21 cellular contexts compared by ENCODE assay signal in the genomic region with DNA sequence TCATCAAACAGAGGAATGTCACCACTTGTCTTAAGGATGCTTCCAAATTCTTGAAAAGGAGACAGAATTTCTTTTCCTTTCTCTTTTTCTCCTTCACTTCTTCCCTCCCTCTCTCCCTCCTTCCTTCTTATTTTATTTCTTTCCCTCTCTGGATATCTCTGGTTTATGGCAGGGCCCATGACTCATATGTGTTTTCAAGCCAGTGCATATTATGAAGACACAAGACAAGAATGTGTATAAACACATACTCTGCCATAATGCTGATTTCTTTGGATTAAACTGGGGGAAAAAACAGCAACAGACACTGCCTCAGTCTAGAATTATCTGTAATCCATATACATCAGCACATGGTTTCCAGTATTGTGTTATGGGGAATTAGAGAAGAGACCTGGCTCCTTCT.
DNase-seq lines count a peak whose midpoint lies in the region; ATAC-seq and TF ChIP-seq lines count a peak whose summit lies in the region.
"Had no signal": no experiment of that assay in that cellular context is flagged by ENCODE, and none has a peak within 500 bp of the region (broad histone marks: within the 10 kb centered on the region; RNA-seq: fewer than 3 reads in every experiment).

No MANE protein-coding gene starts in this region.

- H3K4me3 ChIP-seq in AG10803 (ENCODE audit: low read length) (no peak overlapping the region), choroid plexus epithelial cell (ENCODE audit: low read depth, low read length) (no peak overlapping the region)
- H3K4me3 ChIP-seq: ascending aorta, dorsolateral prefrontal cortex, K562, SJCRH30, suprapubic skin had no signal

- peak; percentile 33 for DNase-seq in AG10803 (ENCODE audit: low read depth)
- peak; percentile 6 for DNase-seq in LHCN-M2 (ENCODE audit: low read depth)
- DNase-seq in choroid plexus epithelial cell (ENCODE audit: low read depth), result peak; percentile 49
- no peak for DNase-seq in stimulated activated CD4-positive, alpha-beta T cell treated with anti-CD3 and anti-CD28 coated beads, Interleukin-2, amount 100 ng/mL, for 48 hours
- DNase-seq in NCI-H1436 (lab: John Stamatoyannopoulos, UW), result no peak
- DNase-seq in activated CD4-positive, alpha-beta T cell treated with anti-CD3 and anti-CD28 coated beads for 36 hours, result no peak
- no peak for DNase-seq in immature natural killer cell
- DNase-seq: activated gamma-delta T cell treated with Interleukin-2 at 50 U/mL for 16 hours; Caco-2; dorsolateral prefrontal cortex; left colon; NCI-H1048; NCI-H69; nucleus accumbens; SJCRH30; stimulated activated CD4-positive, alpha-beta T cell treated with anti-CD3 and anti-CD28 coated beads, Interleukin-4, amount 100 ng/mL, for 24 hours; T-helper 9 cell had no signal

- TF ChIP-seq CTCF in AG10803 (conservative IDR thresholded peaks at IDR 0.05; ENCODE audit: low read length) (no peak), choroid plexus epithelial cell (conservative IDR thresholded peaks at IDR 0.05; ENCODE audit: low read depth, low read length) (no peak), nephron (IDR thresholded peaks at IDR 0.05; ENCODE audit: unreplicated experiment in 3 of 3) (no peak)

- intact Hi-C loops in activated CD4-positive, alpha-beta T cell treated with anti-CD3 and anti-CD28 coated beads for 36 hours (cut with DNase I, micrococcal nuclease), result no loop called here

- peak overlapping the region in 2 of 3 experiments; percentile 35 to 53 for H3K27ac Mint-ChIP-seq in nephron
- H3K27ac Mint-ChIP-seq in activated CD4-positive, alpha-beta T cell treated with anti-CD3 and anti-CD28 coated beads for 36 hours, result no peak overlapping the region
- no peak overlapping the region for H3K27ac Mint-ChIP-seq in immature natural killer cell

- H3K36me3 Mint-ChIP-seq in nephron (ENCODE audit: low read depth) (no peaks in the 10 kb centered on the region), immature natural killer cell (no peaks in the 10 kb centered on the region)
- H3K36me3 Mint-ChIP-seq in activated CD4-positive, alpha-beta T cell treated with anti-CD3 and anti-CD28 coated beads for 36 hours (ENCODE audit: low read depth), result no peaks in the 10 kb centered on the region

- H3K9me3 Mint-ChIP-seq in nephron (no peaks in the 10 kb centered on the region), immature natural killer cell (no peaks in the 10 kb centered on the region)
- H3K9me3 Mint-ChIP-seq in activated CD4-positive, alpha-beta T cell treated with anti-CD3 and anti-CD28 coated beads for 36 hours (ENCODE audit: low read depth), result no peaks in the 10 kb centered on the region

- no peaks in the 10 kb centered on the region for H3K27me3 Mint-ChIP-seq in nephron (ENCODE audit: low read depth)
- H3K27me3 Mint-ChIP-seq in activated CD4-positive, alpha-beta T cell treated with anti-CD3 and anti-CD28 coated beads for 36 hours, result no peaks in the 10 kb centered on the region
- peaks cover 0 to 4% (median 0%) of the 10 kb centered on the region in 3 donors for H3K27me3 Mint-ChIP-seq in immature natural killer cell (ENCODE audit: low read depth in 3 of 3)

- CTCF ChIA-PET in activated CD4-positive, alpha-beta T cell treated with anti-CD3 and anti-CD28 coated beads for 36 hours (lab: Charles Lee), result no interaction called here

- H3K4me1 Mint-ChIP-seq in nephron (peaks cover 21% of the 10 kb centered on the region), immature natural killer cell (peaks cover 20 to 22% of the 10 kb centered on the region in 2 donors)
- peaks cover 19% of the 10 kb centered on the region for H3K4me1 Mint-ChIP-seq in activated CD4-positive, alpha-beta T cell treated with anti-CD3 and anti-CD28 coated beads for 36 hours

- POLR2A ChIA-PET in activated CD4-positive, alpha-beta T cell treated with anti-CD3 and anti-CD28 coated beads for 36 hours (lab: Charles Lee), result no interaction called here

- no peak overlapping the region for H3K4me3 Mint-ChIP-seq in nephron
- H3K4me3 Mint-ChIP-seq in activated CD4-positive, alpha-beta T cell treated with anti-CD3 and anti-CD28 coated beads for 36 hours, result no peak overlapping the region
- no peak overlapping the region for H3K4me3 Mint-ChIP-seq in immature natural killer cell

- no peak for ATAC-seq in activated CD4-positive, alpha-beta T cell treated with anti-CD3 and anti-CD28 coated beads for 36 hours
- ATAC-seq: K562, left colon had no signal

Comparison
In these comparisons a context has a peak if more than half of its experiments do, and no peak if none do; other contexts are left out.
1. DNase-seq: peak in AG10803 (single experiment), LHCN-M2 (single experiment) and choroid plexus epithelial cell (single experiment); none in stimulated activated CD4-positive, alpha-beta T cell treated with anti-CD3 and anti-CD28 coated beads, Interleukin-2, amount 100 ng/mL, for 48 hours (0 of 2), NCI-H1436 (single experiment), activated CD4-positive, alpha-beta T cell treated with anti-CD3 and anti-CD28 coated beads for 36 hours (single experiment) and immature natural killer cell (0 of 3).
2. H3K27ac Mint-ChIP-seq: peak in nephron (2 of 3); none in activated CD4-positive, alpha-beta T cell treated with anti-CD3 and anti-CD28 coated beads for 36 hours (single experiment) and immature natural killer cell (0 of 6).